ENCODE assay signal across 8 cellular contexts in the genomic region with DNA sequence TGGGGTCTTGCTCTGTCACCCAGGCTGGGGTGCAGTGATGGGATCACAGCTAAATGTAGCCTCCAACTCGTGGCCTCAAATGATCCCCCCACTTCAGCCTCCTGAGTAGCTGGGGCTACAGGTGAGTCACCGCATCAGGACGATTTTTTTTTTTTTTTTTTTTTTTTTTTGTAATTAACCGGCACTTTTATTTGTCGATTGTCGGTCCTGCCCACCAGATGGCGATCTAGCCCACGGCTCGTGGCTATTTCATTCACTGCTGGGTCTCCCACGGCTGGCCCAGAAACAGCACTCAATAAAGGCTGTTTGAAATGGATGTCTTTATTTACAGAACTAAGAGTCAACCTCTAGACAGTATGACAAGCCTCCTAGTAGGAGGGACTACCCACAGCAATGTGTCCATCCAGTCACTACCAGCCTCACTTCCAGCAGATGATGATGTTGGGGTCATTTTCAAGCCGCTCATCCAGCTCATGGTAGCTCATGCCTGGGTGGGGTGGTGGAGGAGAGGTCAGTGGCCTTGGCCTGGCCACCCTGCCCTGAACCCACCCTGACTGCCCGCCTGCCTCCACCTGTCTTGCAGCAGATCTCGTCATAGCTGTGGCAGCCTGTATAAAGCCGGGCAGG. TPM values are rescaled to one million over a fixed set of nuclear protein-coding genes. Genes with fewer than 3 reads are reported as not detected.
A peak's percentile ranks its signal among the peaks of the same experiment; 100 is the strongest.
DNase-seq lines count a peak whose midpoint lies in the region; ATAC-seq and TF ChIP-seq lines count a peak whose summit lies in the region.

No MANE protein-coding gene starts in this region.

- H3K9ac ChIP-seq in fibroblast of lung (ENCODE audit: insufficient read depth, low read length) = no peak overlapping the region

- H3K4me2 ChIP-seq in PC-9 (no peak overlapping the region), fibroblast of lung (ENCODE audit: extremely low read depth, insufficient read depth, low read length) (no peak overlapping the region)

- no peaks in the 10 kb centered on the region for H3K9me3 ChIP-seq in PC-9 (ENCODE audit: insufficient read depth, low read depth)
- no peaks in the 10 kb centered on the region for H3K9me3 ChIP-seq in fibroblast of lung (ENCODE audit: control insufficient read depth, insufficient read depth, low read depth, low read length)
- H3K9me3 ChIP-seq in uterus = no peaks in the 10 kb centered on the region

- H3K27me3 ChIP-seq in PC-9 (ENCODE audit: insufficient read depth, low read depth) (no peaks in the 10 kb centered on the region), fibroblast of lung (ENCODE audit: control insufficient read depth, insufficient read depth, low read length) (no peaks in the 10 kb centered on the region), uterus (no peaks in the 10 kb centered on the region)

- no peaks in the 10 kb centered on the region for H3K9me2 ChIP-seq in PC-9 (ENCODE audit: insufficient read depth)

- H3K36me3 Mint-ChIP-seq in CD14-positive monocyte = peaks cover 20 to 22% of the 10 kb centered on the region in 2 donors

- H3K4me1 ChIP-seq in PC-9 (replicated peaks; ENCODE audit: insufficient read depth) = peaks cover 17% of the 10 kb centered on the region; the same call in 1 of the 2 replicates
- H3K4me1 ChIP-seq in fibroblast of lung (ENCODE audit: control insufficient read depth, extremely low read depth, insufficient read depth, low read length) = peaks cover 11% of the 10 kb centered on the region
- peaks cover 0 to 27% of the 10 kb centered on the region in 2 donors for H3K4me1 ChIP-seq in uterus

- H4K20me1 ChIP-seq in PC-9 (ENCODE audit: insufficient read depth) = no peaks in the 10 kb centered on the region
- no peaks in the 10 kb centered on the region for H4K20me1 ChIP-seq in fibroblast of lung (ENCODE audit: control insufficient read depth, extremely low read depth, insufficient read depth, low read length)

- peak; percentile 72 for DNase-seq in CD14-positive monocyte (ENCODE audit: low spot score)
- DNase-seq in HFF-Myc (ENCODE audit: extremely low read depth, low read depth) = no peak
- DNase-seq in PC-9 = peak; percentile 60 to 72
- DNase-seq in activated T-cell treated with anti-CD3 and anti-CD28 coated beads, Interleukin-2, amount 50 U/mL, for 1 hour = peak; percentile 79
- peak; percentile 57 to 65 for DNase-seq in fibroblast of lung (ENCODE audit: low read depth in 2 of 2)
- DNase-seq in occipital lobe (lab: John Stamatoyannopoulos, UW) = peak; percentile 29
- peak; percentile 72 to 78 for DNase-seq in uterus

- no peak for TF ChIP-seq POLR2A in uterus (IDR thresholded peaks at IDR 0.05)

- H3K4me1 Mint-ChIP-seq in CD14-positive monocyte = peaks cover 73% of the 10 kb centered on the region

- no peak overlapping the region for H3K4me3 Mint-ChIP-seq in CD14-positive monocyte

- H3K4me3 ChIP-seq in HFF-Myc (replicated peaks; ENCODE audit: low read depth, low read length) (no peak overlapping the region), PC-9 (no peak overlapping the region), fibroblast of lung (replicated peaks in 1 of 4; ENCODE audit: control extremely low read depth in 1 of 4, insufficient read depth in 1 of 4, low read depth in 3 of 4, low read length in 4 of 4) (no peak overlapping the region), uterus (no peak overlapping the region)

- H3K9me3 Mint-ChIP-seq in CD14-positive monocyte = no peaks in the 10 kb centered on the region

- intact Hi-C loops in CD14-positive monocyte (cut with micrococcal nuclease) = loop anchor here (2.0 to 5.0 kb wide), 2 partner anchors 200 to 202 kb away; no protein-coding TSS in a partner anchor
- intact Hi-C loops in PC-9 (cut with micrococcal nuclease; ENCODE audit: unreplicated experiment) = loop anchor here (1.0 kb wide), 3 partner anchors 83 to 203 kb away; no protein-coding TSS in a partner anchor
- intact Hi-C loops in uterus (cut with DNase I; ENCODE audit: low total_unique reads) = loop anchor here (2.0 kb wide), 1 partner anchor 196 kb away; no protein-coding TSS in a partner anchor

- no TSS peak for BruUV-seq in PC-9 (replicated peaks; lab: Mats Ljungman, UMichigan)

- H3K27me3 Mint-ChIP-seq in CD14-positive monocyte (ENCODE audit: low read depth in 3 of 3) = no peaks in the 10 kb centered on the region

- H2AFZ ChIP-seq in PC-9 (no peak overlapping the region), fibroblast of lung (ENCODE audit: low read length) (no peak overlapping the region)

- H3F3A ChIP-seq in PC-9 (ENCODE audit: insufficient read depth, low read depth) = peaks cover 5% of the 10 kb centered on the region; the same call in 1 of the 2 replicates

- POLR2A ChIA-PET in PC-9 (lab: Charles Lee; ENCODE audit: unreplicated experiment) = interaction anchor here (0.6 to 0.7 kb wide), 3 partner anchors 30 to 1216 kb away, joined by 3 to 14 read pairs (median 3); no protein-coding TSS in a partner anchor

- H3K79me2 ChIP-seq in PC-9 (ENCODE audit: low read depth) (peaks cover 16% of the 10 kb centered on the region; the same call in 1 of the 2 replicates), fibroblast of lung (ENCODE audit: control insufficient read depth, insufficient read depth, low read length) (peaks cover 12% of the 10 kb centered on the region)

- H3K36me3 ChIP-seq in PC-9 (ENCODE audit: low read depth) (no peaks in the 10 kb centered on the region), fibroblast of lung (ENCODE audit: control insufficient read depth, insufficient read depth, low read length) (no peaks in the 10 kb centered on the region), uterus (no peaks in the 10 kb centered on the region)

- TF ChIP-seq CTCF in CD14-positive monocyte (IDR thresholded peaks at IDR 0.05) = peak; percentile 72
- TF ChIP-seq CTCF in HFF-Myc (IDR thresholded peaks at IDR 0.05; ENCODE audit: low read depth, low read length, missing control alignments) = peak; percentile 62
- peak; percentile 68 for TF ChIP-seq CTCF in PC-9 (conservative IDR thresholded peaks at IDR 0.05)
- TF ChIP-seq CTCF in fibroblast of lung (conservative IDR thresholded peaks at IDR 0.05 in 1 of 2, IDR thresholded peaks at IDR 0.05 in 1 of 2; ENCODE audit: low read depth in 1 of 2, low read length in 2 of 2) = peak; percentile 54 to 64
- peak; percentile 41 to 52 (median 46) for TF ChIP-seq CTCF in uterus (IDR thresholded peaks at IDR 0.05)

- no peak for ATAC-seq in HG02885 (IDR thresholded peaks at IDR 0.05; ENCODE audit: poor library complexity, unreplicated experiment)

- peak overlapping the region in 2 of 7 donors; percentile 65 to 80 for H3K27ac Mint-ChIP-seq in CD14-positive monocyte

- H3K27ac ChIP-seq in PC-9 (no peak overlapping the region), fibroblast of lung (ENCODE audit: insufficient read depth, low read length) (no peak overlapping the region), uterus (no peak overlapping the region)

- CTCF ChIA-PET in PC-9 (lab: Charles Lee) = interaction anchor here (0.6 to 1.0 kb wide), 7 partner anchors 10 to 264 kb away, joined by 3 to 18 read pairs (median 7); a partner anchor contains a TSS

RNA-seq across cellular contexts. Expression of a gene that starts 1.8 kb away (rescaled TPM):
- under 1 TPM; 0.12 to 0.19 TPM for polyA plus RNA-seq in CD14-positive monocyte
- total RNA-seq in PC-9 (2021) = 4.4 and 8.7 TPM in 2 replicates
- 0.26 and 0.83 TPM in 2 replicates for total RNA-seq in fibroblast of lung
- 0.32 and 0.93 TPM in 2 replicates for polyA plus RNA-seq in fibroblast of lung
- polyA plus RNA-seq in fibroblast of lung (2012) = 0.99 and 2.0 TPM in 2 replicates
- polyA minus RNA-seq in fibroblast of lung (ENCODE audit: low replicate concordance) = 5.9 TPM in 1 of 2 replicates, not detected in the other
- 2.5 TPM for total RNA-seq in occipital lobe
- total RNA-seq in uterus = 10 to 100 TPM in 1 of 4 donors, 1 to 10 TPM in 3; 1.5 to 11.4 (median 4.9) TPM

RNA-seq across cellular contexts. Expression of a gene that starts 3.3 kb away (rescaled TPM):
- 10 to 100 TPM; 20.9 to 23.5 TPM for polyA plus RNA-seq in CD14-positive monocyte
- 24.1 and 25.4 TPM in 2 replicates for total RNA-seq in PC-9 (2021)
- 19.3 and 27.2 TPM in 2 replicates for total RNA-seq in fibroblast of lung
- polyA plus RNA-seq in fibroblast of lung = 21.4 and 26.2 TPM in 2 replicates
- polyA plus RNA-seq in fibroblast of lung (2012) = 16.4 and 19.9 TPM in 2 replicates
- polyA minus RNA-seq in fibroblast of lung (ENCODE audit: low replicate concordance) = 43.3 and 48.3 TPM in 2 replicates
- total RNA-seq in occipital lobe = 19.0 TPM
- total RNA-seq in uterus = 10 to 100 TPM; 11.8 to 26.2 (median 16.0) TPM

RNA-seq across cellular contexts. Expression of a gene that starts 3.4 kb away (rescaled TPM):
- 10 to 100 TPM; 82.5 to 94.0 TPM for polyA plus RNA-seq in CD14-positive monocyte
- 15.7 and 19.3 TPM in 2 replicates for total RNA-seq in PC-9 (2021)
- 24.1 and 28.6 TPM in 2 replicates for total RNA-seq in fibroblast of lung
- polyA plus RNA-seq in fibroblast of lung = 16.4 and 16.7 TPM in 2 replicates
- 21.7 and 23.8 TPM in 2 replicates for polyA plus RNA-seq in fibroblast of lung (2012)
- 39.0 and 58.3 TPM in 2 replicates for polyA minus RNA-seq in fibroblast of lung (ENCODE audit: low replicate concordance)
- total RNA-seq in occipital lobe = 10.0 TPM
- 10 to 100 TPM in 2 of 4 donors, 1 to 10 TPM in 2; 3.6 to 23.8 (median 11.3) TPM for total RNA-seq in uterus

RNA-seq across cellular contexts. Expression of a gene that starts 6.7 kb away (rescaled TPM):
- 10 to 100 TPM; 16.0 to 24.0 TPM for polyA plus RNA-seq in CD14-positive monocyte
- 15.9 and 17.7 TPM in 2 replicates for total RNA-seq in PC-9 (2021)
- 24.1 and 32.4 TPM in 2 replicates for total RNA-seq in fibroblast of lung
- polyA plus RNA-seq in fibroblast of lung = 33.3 and 41.7 TPM in 2 replicates
- 32.1 and 35.0 TPM in 2 replicates for polyA plus RNA-seq in fibroblast of lung (2012)
- polyA minus RNA-seq in fibroblast of lung (ENCODE audit: low replicate concordance) = 16.7 and 25.5 TPM in 2 replicates
- 7.8 TPM for total RNA-seq in occipital lobe
- 100 to 1,000 TPM in 1 of 4 donors, 10 to 100 TPM in 3; 42.1 to 114 (median 44.6) TPM for total RNA-seq in uterus

RNA-seq across cellular contexts. Expression of a gene that starts 12.0 kb away (rescaled TPM):
- polyA plus RNA-seq in CD14-positive monocyte (10 to 100 TPM; 32.9 to 36.2 TPM), fibroblast of lung (28.2 and 28.9 TPM in 2 replicates)
- total RNA-seq in PC-9 (2021) (35.2 and 43.5 TPM in 2 replicates), fibroblast of lung (39.3 and 44.8 TPM in 2 replicates), occipital lobe (19.8 TPM), uterus (10 to 100 TPM; 24.1 to 61.7 (median 37.0) TPM)
- 36.2 and 41.8 TPM in 2 replicates for polyA plus RNA-seq in fibroblast of lung (2012)
- 87.6 and 103 TPM in 2 replicates for polyA minus RNA-seq in fibroblast of lung (ENCODE audit: low replicate concordance)
